Comparison of ENCODE assay signal across 18 cellular contexts in genomic region chrX:122517781-122518180, GRCh38.
A peak's percentile ranks its signal among the peaks of the same experiment; 100 is the strongest.
DNase-seq lines count a peak whose midpoint lies in the region; ATAC-seq and TF ChIP-seq lines count a peak whose summit lies in the region.
"Had no signal": no experiment of that assay in that cellular context is flagged by ENCODE, and none has a peak within 500 bp of the region (broad histone marks: within the 10 kb centered on the region; RNA-seq: fewer than 3 reads in every experiment).

No MANE protein-coding gene starts in this region.

- H2AFZ ChIP-seq in H9 (ENCODE audit: low read length), result no peak overlapping the region
- H2AFZ ChIP-seq: PC-9 had no signal

- H3K36me3 ChIP-seq in gastroesophageal sphincter, result no peaks in the 10 kb centered on the region
- H3K36me3 ChIP-seq: HAP-1 had no signal

- H3K4me1 ChIP-seq in gastroesophageal sphincter, result no peaks in the 10 kb centered on the region
- H3K4me1 ChIP-seq in H9 (ENCODE audit: insufficient read depth, low read length), result no peaks in the 10 kb centered on the region
- H3K4me1 ChIP-seq: HAP-1 had no signal

- H3K56ac ChIP-seq in H9 (ENCODE audit: insufficient read length, low read depth, low read length), result no peak overlapping the region

- no peak for TF ChIP-seq CTCF in choroid plexus epithelial cell (conservative IDR thresholded peaks at IDR 0.05; ENCODE audit: low read depth, low read length)
- no peak for TF ChIP-seq CTCF in foreskin fibroblast (IDR thresholded peaks at IDR 0.05; ENCODE audit: low read depth, low read length)
- TF ChIP-seq CTCF in gastroesophageal sphincter (IDR thresholded peaks at IDR 0.05), result no peak
- TF ChIP-seq CTCF in H9 (conservative IDR thresholded peaks at IDR 0.05), result no peak

- no peaks in the 10 kb centered on the region for H3K79me1 ChIP-seq in H9 (ENCODE audit: insufficient read depth, low read depth, low read length, poor library complexity, severe bottlenecking)

- H3T11ph ChIP-seq in H9 (ENCODE audit: low read length), result no peak overlapping the region

- no peak overlapping the region for H3K14ac ChIP-seq in H9 (ENCODE audit: insufficient read depth, low read length)

- H3K9ac ChIP-seq in H9 (ENCODE audit: extremely low read depth, insufficient read length, low read length), result no peak overlapping the region

- DNase-seq in EH (ENCODE audit: low read depth) (peak; percentile 80), HS-5 (ENCODE audit: low read depth) (peak; percentile 10), choroid plexus epithelial cell (ENCODE audit: low read depth) (peak; percentile 1), foreskin fibroblast (peak; percentile 36 to 54), H9 (no peak)
- DNase-seq in stimulated activated naive CD4-positive, alpha-beta T cell (lab: John Stamatoyannopoulos, UW), result no peak
- DNase-seq: AML-193; CD4-positive, CD25-positive, alpha-beta regulatory T cell; DMS79 treated with DMSO at 0.1 percent for 48 hours; NCI-H1048; NCI-H146; NCI-H226; NCI-H69; PC-9 had no signal

- no peaks in the 10 kb centered on the region for H3K4me1 Mint-ChIP-seq in H9

- H2BK5ac ChIP-seq in H9 (ENCODE audit: insufficient read length, low read length), result no peak overlapping the region

- H3K27me3 Mint-ChIP-seq in H9 (ENCODE audit: low read depth), result no peaks in the 10 kb centered on the region
- H3K27me3 Mint-ChIP-seq: CD4-positive, CD25-positive, alpha-beta regulatory T cell had no signal

- peaks cover 3 to 80% of the 10 kb centered on the region in 2 experiments; a peak in 3 of 5 replicates for H3K9me3 Mint-ChIP-seq in H9

- no peak overlapping the region for H3K4ac ChIP-seq in H9 (ENCODE audit: low read depth, low read length)

- no peak overlapping the region for H4K5ac ChIP-seq in H9 (ENCODE audit: insufficient read length, low read depth, low read length)

- H3K27ac ChIP-seq in gastroesophageal sphincter (no peak overlapping the region), H9 (ENCODE audit: insufficient read length, low read depth, low read length) (no peak overlapping the region)
- H3K27ac ChIP-seq: PC-9, SK-N-MC had no signal

- no peak overlapping the region for H3K4me2 ChIP-seq in H9 (ENCODE audit: insufficient read depth, insufficient read length, low read length)
- H3K4me2 ChIP-seq: PC-9 had no signal

- no peak overlapping the region for H4K8ac ChIP-seq in H9 (replicated peaks; ENCODE audit: insufficient read length, low read depth, low read length)

- peaks cover 0 to 2% (median 0%) of the 10 kb centered on the region in 3 experiments; a peak in 4 of 7 replicates for H3K36me3 Mint-ChIP-seq in H9 (ENCODE audit: insufficient read depth in 1 of 3, low read depth in 3 of 3)
- H3K36me3 Mint-ChIP-seq: CD4-positive, CD25-positive, alpha-beta regulatory T cell had no signal

- no peak overlapping the region for H2BK12ac ChIP-seq in H9 (ENCODE audit: insufficient read length, low read depth, low read length)

- H2BK20ac ChIP-seq in H9 (ENCODE audit: low read depth, low read length, poor library complexity, severe bottlenecking), result no peak overlapping the region

- H3K23ac ChIP-seq in H9 (ENCODE audit: insufficient read length, low read depth, low read length), result no peak overlapping the region

- no peak overlapping the region for H4K91ac ChIP-seq in H9 (ENCODE audit: insufficient read length, low read depth, low read length)

- H4K20me1 ChIP-seq in H9 (ENCODE audit: control insufficient read depth, insufficient read depth, insufficient read length), result no peaks in the 10 kb centered on the region

- H2AK5ac ChIP-seq in H9 (ENCODE audit: insufficient read length, low read length), result no peak overlapping the region

- no peaks in the 10 kb centered on the region for H3K9me3 ChIP-seq in gastroesophageal sphincter
- peaks cover 12% of the 10 kb centered on the region for H3K9me3 ChIP-seq in H9 (ENCODE audit: control insufficient read depth, low read depth, low read length)
- H3K9me3 ChIP-seq: HAP-1 had no signal

- no peak overlapping the region for H3K4me3 ChIP-seq in choroid plexus epithelial cell (ENCODE audit: low read depth, low read length)
- H3K4me3 ChIP-seq in foreskin fibroblast (ENCODE audit: low read depth in 1 of 2, low read length in 2 of 2), result no peak overlapping the region
- H3K4me3 ChIP-seq in gastroesophageal sphincter, result no peak overlapping the region
- H3K4me3 ChIP-seq: HAP-1, PC-9, SK-N-MC had no signal

- no peak overlapping the region for H3K18ac ChIP-seq in H9 (ENCODE audit: insufficient read length, low read depth, low read length)

- H3K4me3 Mint-ChIP-seq in H9, result no peak overlapping the region
- H3K4me3 Mint-ChIP-seq: CD4-positive, CD25-positive, alpha-beta regulatory T cell had no signal

- H3K79me2 ChIP-seq in H9 (ENCODE audit: insufficient read depth, low read length), result no peaks in the 10 kb centered on the region

- H3K27me3 ChIP-seq in gastroesophageal sphincter (no peaks in the 10 kb centered on the region), H9 (ENCODE audit: insufficient read depth, low read length) (no peaks in the 10 kb centered on the region)

- no peaks in the 10 kb centered on the region for H3K23me2 ChIP-seq in H9 (ENCODE audit: insufficient read length, low read depth, low read length, poor library complexity, severe bottlenecking)

- H2BK15ac ChIP-seq in H9 (ENCODE audit: low read depth, low read length), result no peak overlapping the region

- no peak for TF ChIP-seq EP300 in gastroesophageal sphincter (IDR thresholded peaks at IDR 0.05)

- no peak overlapping the region for H3K27ac Mint-ChIP-seq in H9
- H3K27ac Mint-ChIP-seq: CD4-positive, CD25-positive, alpha-beta regulatory T cell had no signal

- no peak for TF ChIP-seq POLR2A in gastroesophageal sphincter (IDR thresholded peaks at IDR 0.05)

- H2BK120ac ChIP-seq in H9 (ENCODE audit: low read depth, low read length, poor library complexity, severe bottlenecking), result no peak overlapping the region

- ATAC-seq in HG03432 (IDR thresholded peaks at IDR 0.05; ENCODE audit: unreplicated experiment) (no peak), gastroesophageal sphincter (no peak)

Comparison
In these comparisons a context has a peak if more than half of its experiments do, and no peak if none do; other contexts are left out.
1. DNase-seq: peak in EH (single experiment), HS-5 (single experiment), choroid plexus epithelial cell (single experiment) and foreskin fibroblast (2 of 2); none in stimulated activated naive CD4-positive, alpha-beta T cell (0 of 6) and H9 (single experiment).